ENCODE assay signal across 7 cellular contexts in genomic region chr2:16359961-16360360, GRCh38.
"Had no signal": no experiment of that assay in that cellular context is flagged by ENCODE, and none has a peak within 500 bp of the region (broad histone marks: within the 10 kb centered on the region; RNA-seq: fewer than 3 reads in every experiment).

No MANE protein-coding gene starts in this region.

- H3K4me2 ChIP-seq: KMS-11 had no signal

- ATAC-seq: HepG2 had no signal

- H3K27ac ChIP-seq: HL-60, KMS-11 had no signal

- H3K9ac ChIP-seq: KMS-11 had no signal

- DNase-seq: IMR-90, KBM-7, KG1 had no signal

- FAIRE-seq: HepG2, HTR-8/SVneo had no signal
